In genomic region chr1:113835686-113836290, GRCh38 we compare ENCODE assay signal across 8 cellular contexts. TPM values are rescaled to one million over a fixed set of nuclear protein-coding genes. Genes with fewer than 3 reads are reported as not detected.
A peak's percentile ranks its signal among the peaks of the same experiment; 100 is the strongest.
DNase-seq lines count a peak whose midpoint lies in the region; ATAC-seq and TF ChIP-seq lines count a peak whose summit lies in the region.

No MANE protein-coding gene starts in this region.

- no peak overlapping the region for H3K27ac ChIP-seq in testis

- no peaks in the 10 kb centered on the region for H3K36me3 ChIP-seq in testis (ENCODE audit: low read depth, missing control alignments)

- no peak for TF ChIP-seq POLR2A in testis (IDR thresholded peaks at IDR 0.05)

- TF ChIP-seq CTCF in testis (IDR thresholded peaks at IDR 0.05), result peak; percentile 17 to 69 (median 29)

- CTCF ChIA-PET in activated CD8-positive, alpha-beta T cell treated with anti-CD3 and anti-CD28 coated beads, Interleukin-2, amount 10 ng/mL, durations not matched to agents 7 days and 5 days (lab: Charles Lee), result interaction anchor here (0.8 to 3.5 kb wide), 16 partner anchors 12 to 143 kb away, joined by 3 to 23 read pairs (median 6); partner anchors contain the start of genes AP4B1, DCLRE1B, HIPK1 and OLFML3

- POLR2A ChIA-PET in activated CD8-positive, alpha-beta T cell treated with anti-CD3 and anti-CD28 coated beads, Interleukin-2, amount 10 ng/mL, durations not matched to agents 7 days and 5 days (lab: Charles Lee), result interaction anchor here (1.0 kb wide), 1 partner anchor 93 kb away, joined by 3 read pairs; the partner anchor contains the start of gene HIPK1

- H3K4me1 Mint-ChIP-seq in activated CD8-positive, alpha-beta T cell treated with anti-CD3 and anti-CD28 coated beads, Interleukin-2, amount 10 ng/mL, durations not matched to agents 7 days and 5 days (ENCODE audit: low read depth), result peaks cover 5% of the 10 kb centered on the region

- no peaks in the 10 kb centered on the region for H3K4me1 ChIP-seq in testis

- no peaks in the 10 kb centered on the region for H3K9me3 Mint-ChIP-seq in activated CD8-positive, alpha-beta T cell treated with anti-CD3 and anti-CD28 coated beads, Interleukin-2, amount 10 ng/mL, durations not matched to agents 7 days and 5 days (ENCODE audit: insufficient read depth)

- no peak overlapping the region for H3K4me3 Mint-ChIP-seq in activated CD8-positive, alpha-beta T cell treated with anti-CD3 and anti-CD28 coated beads, Interleukin-2, amount 10 ng/mL, durations not matched to agents 7 days and 5 days

- H3K4me3 ChIP-seq in testis, result no peak overlapping the region

- DNase-seq in stimulated activated CD8-positive, alpha-beta memory T cell treated with anti-CD3 and anti-CD28 coated beads, Interleukin-12 subunit alpha, Interleukin-12 subunit beta, amount 100 ng/mL, for 1 hour (ENCODE audit: low read depth), result peak; percentile 13
- no peak for DNase-seq in stimulated activated CD8-positive, alpha-beta memory T cell treated with anti-CD3 and anti-CD28 coated beads, Interleukin-4, amount 100 ng/mL, for 48 hours
- peak; percentile 44 for DNase-seq in NCI-H146 (lab: John Stamatoyannopoulos, UW)
- peak; percentile 41 for DNase-seq in activated CD8-positive, alpha-beta T cell treated with anti-CD3 and anti-CD28 coated beads, Interleukin-2, amount 10 ng/mL, durations not matched to agents 7 days and 5 days
- peak; percentile 15 for DNase-seq in hepatic stellate cell (ENCODE audit: low spot score)
- DNase-seq in testis, result no peak

- no peak for ATAC-seq in activated CD8-positive, alpha-beta T cell treated with anti-CD3 and anti-CD28 coated beads, Interleukin-2, amount 10 ng/mL, durations not matched to agents 7 days and 5 days
- ATAC-seq in HG03196 (IDR thresholded peaks at IDR 0.05; ENCODE audit: unreplicated experiment), result no peak
- ATAC-seq in HG03460 (IDR thresholded peaks at IDR 0.05; ENCODE audit: unreplicated experiment), result no peak

- no peaks in the 10 kb centered on the region for H3K27me3 Mint-ChIP-seq in activated CD8-positive, alpha-beta T cell treated with anti-CD3 and anti-CD28 coated beads, Interleukin-2, amount 10 ng/mL, durations not matched to agents 7 days and 5 days (ENCODE audit: low read depth)

- no peaks in the 10 kb centered on the region for H3K27me3 ChIP-seq in testis

- intact Hi-C loops in testis (cut with DNase I; ENCODE audit: low total_unique reads), result loop anchor here (10.0 kb wide), 1 partner anchor 449 kb away; no protein-coding TSS in a partner anchor

- H3K27ac Mint-ChIP-seq in activated CD8-positive, alpha-beta T cell treated with anti-CD3 and anti-CD28 coated beads, Interleukin-2, amount 10 ng/mL, durations not matched to agents 7 days and 5 days, result no peak overlapping the region

- H3K9me3 ChIP-seq in testis, result no peaks in the 10 kb centered on the region

- 32 to 43% methylated on average over 4 of the region's 4 CpGs for WGBS in testis, 2 donors

- H3K36me3 Mint-ChIP-seq in activated CD8-positive, alpha-beta T cell treated with anti-CD3 and anti-CD28 coated beads, Interleukin-2, amount 10 ng/mL, durations not matched to agents 7 days and 5 days (ENCODE audit: low read depth), result peaks cover 57% of the 10 kb centered on the region

RNA-seq across cellular contexts. Expression of gene RSBN1, which starts 23.5 kb away (rescaled TPM):
- total RNA-seq in activated CD8-positive, alpha-beta T cell treated with anti-CD3 and anti-CD28 coated beads, Interleukin-2, amount 10 ng/mL, durations not matched to agents 7 days and 5 days, result 10 to 100 TPM; 27.3 to 29.9 TPM
- total RNA-seq in testis, result 10 to 100 TPM; 28.5 to 32.5 TPM
- polyA plus RNA-seq in testis (ENCODE audit: insufficient read depth, low read depth, low replicate concordance), result 27.5 TPM

RNA-seq across cellular contexts. Expression of gene PTPN22, which starts 35.7 kb away (rescaled TPM):
- total RNA-seq in activated CD8-positive, alpha-beta T cell treated with anti-CD3 and anti-CD28 coated beads, Interleukin-2, amount 10 ng/mL, durations not matched to agents 7 days and 5 days, result 10 to 100 TPM; 74.8 to 78.9 TPM
- total RNA-seq in testis, result 1 to 10 TPM in 1 of 2 donors, under 1 TPM in 1; 0.39 to 1.4 TPM
- 1.6 TPM for polyA plus RNA-seq in testis (ENCODE audit: insufficient read depth, low read depth, low replicate concordance)

RNA-seq across cellular contexts. Expression of gene BCL2L15, which starts 51.6 kb away (rescaled TPM):
- total RNA-seq in activated CD8-positive, alpha-beta T cell treated with anti-CD3 and anti-CD28 coated beads, Interleukin-2, amount 10 ng/mL, durations not matched to agents 7 days and 5 days, result 1 to 10 TPM; 1.0 to 1.1 TPM
- under 1 TPM; 0.68 to 0.87 TPM for total RNA-seq in testis
- 2.3 TPM for polyA plus RNA-seq in testis (ENCODE audit: insufficient read depth, low read depth, low replicate concordance)

Comparison
In these comparisons a context has a peak if more than half of its experiments do, and no peak if none do; other contexts are left out.
1. DNase-seq: peak in stimulated activated CD8-positive, alpha-beta memory T cell treated with anti-CD3 and anti-CD28 coated beads, Interleukin-12 subunit alpha, Interleukin-12 subunit beta, amount 100 ng/mL, for 1 hour (single experiment), NCI-H146 (single experiment), activated CD8-positive, alpha-beta T cell treated with anti-CD3 and anti-CD28 coated beads, Interleukin-2, amount 10 ng/mL, durations not matched to agents 7 days and 5 days (single experiment) and hepatic stellate cell (single experiment); none in stimulated activated CD8-positive, alpha-beta memory T cell treated with anti-CD3 and anti-CD28 coated beads, Interleukin-4, amount 100 ng/mL, for 48 hours (single experiment) and testis (single experiment).
2. RNA of gene PTPN22, which starts 35.7 kb away (total RNA-seq): 74.8 to 78.9 TPM in activated CD8-positive, alpha-beta T cell treated with anti-CD3 and anti-CD28 coated beads, Interleukin-2, amount 10 ng/mL, durations not matched to agents 7 days and 5 days; 0.39 to 1.4 TPM in testis; every median in the first group is over 10 times any median in the second.